ENCODE assay signal across 8 cellular contexts in genomic region chr9:1005043-1005667, GRCh38. TPM values are rescaled to one million over a fixed set of nuclear protein-coding genes. Genes with fewer than 3 reads are reported as not detected.
A peak's percentile ranks its signal among the peaks of the same experiment; 100 is the strongest.
DNase-seq lines count a peak whose midpoint lies in the region; ATAC-seq, FAIRE-seq and TF ChIP-seq lines count a peak whose summit lies in the region.

No MANE protein-coding gene starts in this region.

- no peak overlapping the region for H3K4me3 ChIP-seq in dorsolateral prefrontal cortex

- no peak overlapping the region for H3K27ac Mint-ChIP-seq in mesothelial cell of epicardium

- peaks cover 15% of the 10 kb centered on the region for H3K27me3 Mint-ChIP-seq in mesothelial cell of epicardium (ENCODE audit: low read depth)

- ATAC-seq in HG03342 (IDR thresholded peaks at IDR 0.05; ENCODE audit: unreplicated experiment): peak; percentile 48
- ATAC-seq in HG03175 (IDR thresholded peaks at IDR 0.05; ENCODE audit: unreplicated experiment): no peak

- no peaks in the 10 kb centered on the region for H3K36me3 Mint-ChIP-seq in mesothelial cell of epicardium

- H3K27ac ChIP-seq in dorsolateral prefrontal cortex: no peak overlapping the region

- no peak overlapping the region for H3K4me3 Mint-ChIP-seq in mesothelial cell of epicardium

- FAIRE-seq in GM12892 (lab: Jason Lieb, UNC): peak; percentile 48

- intact Hi-C loops in dorsolateral prefrontal cortex (cut with DNase I): loop anchor here (5.0 to 10.0 kb wide), 5 partner anchors 113 to 650 kb away; no protein-coding TSS in a partner anchor

- peak; percentile 73 for DNase-seq in Ammon's horn (ENCODE audit: low spot score)
- DNase-seq in GM12892 (ENCODE audit: insufficient read length): no peak
- DNase-seq in OCI-M1 (lab: John Stamatoyannopoulos, UW): peak; percentile 53
- peak in 3 of 10 donors; percentile 5 to 35 (median 16) for DNase-seq in dorsolateral prefrontal cortex
- DNase-seq in mesothelial cell of epicardium (ENCODE audit: low spot score in 2 of 2, unreplicated experiment in 2 of 2): no peak
- DNase-seq in activated CD4-positive, CD25-positive, alpha-beta regulatory T cell (lab: John Stamatoyannopoulos, UW): no peak

- TF ChIP-seq CTCF in dorsolateral prefrontal cortex (IDR thresholded peaks at IDR 0.05 in 54 of 56, conservative IDR thresholded peaks at IDR 0.05 in 2 of 56; ENCODE audit: low read depth in 1 of 56, partially characterized antibody in 56 of 56) (peak; percentile 26 to 84 (median 64)), mesothelial cell of epicardium (IDR thresholded peaks at IDR 0.05; ENCODE audit: unreplicated experiment) (peak; percentile 19)

- peaks cover 2% of the 10 kb centered on the region for H3K4me1 Mint-ChIP-seq in mesothelial cell of epicardium

- no peaks in the 10 kb centered on the region for H3K9me3 Mint-ChIP-seq in mesothelial cell of epicardium

- H3K27me3 ChIP-seq in dorsolateral prefrontal cortex: peaks cover 0 to 19% (median 0%) of the 10 kb centered on the region in 45 donors

- TF ChIP-seq POLR2A in GM12892 (IDR thresholded peaks at IDR 0.05; ENCODE audit: low read depth, low read length): no peak

RNA-seq across cellular contexts. Expression of gene DMRT3, which starts 28.7 kb away (rescaled TPM):
- not detected for polyA plus RNA-seq in GM12892 (2012; ENCODE audit: missing spikeins)
- 1 to 10 TPM in 52 of 120 experiments, under 1 TPM in 58, not detected in 10; 0.19 to 5.7 (median 0.93) TPM for total RNA-seq in dorsolateral prefrontal cortex
- 2.1 to 3.3 TPM (median 2.5 TPM) in 3 replicates for total RNA-seq in mesothelial cell of epicardium

RNA-seq across cellular contexts. Expression of gene DMRT2, which starts 45.0 kb away (rescaled TPM):
- polyA plus RNA-seq in GM12892 (2012; ENCODE audit: missing spikeins): not detected
- total RNA-seq in dorsolateral prefrontal cortex: 10 to 100 TPM in 3 of 120 experiments, 1 to 10 TPM in 106, under 1 TPM in 10, not detected in 1; 0.32 to 18.3 (median 3.5) TPM
- total RNA-seq in mesothelial cell of epicardium: 0.45 to 0.47 TPM (median 0.47 TPM) in 3 replicates

Comparison
In these comparisons a context has a peak if more than half of its experiments do, and no peak if none do; other contexts are left out.
1. DNase-seq: peak in Ammon's horn (single experiment) and OCI-M1 (single experiment); none in GM12892 (single experiment), mesothelial cell of epicardium (0 of 2) and activated CD4-positive, CD25-positive, alpha-beta regulatory T cell (0 of 4).